25 cellular contexts compared by ENCODE assay signal in the genomic region with DNA sequence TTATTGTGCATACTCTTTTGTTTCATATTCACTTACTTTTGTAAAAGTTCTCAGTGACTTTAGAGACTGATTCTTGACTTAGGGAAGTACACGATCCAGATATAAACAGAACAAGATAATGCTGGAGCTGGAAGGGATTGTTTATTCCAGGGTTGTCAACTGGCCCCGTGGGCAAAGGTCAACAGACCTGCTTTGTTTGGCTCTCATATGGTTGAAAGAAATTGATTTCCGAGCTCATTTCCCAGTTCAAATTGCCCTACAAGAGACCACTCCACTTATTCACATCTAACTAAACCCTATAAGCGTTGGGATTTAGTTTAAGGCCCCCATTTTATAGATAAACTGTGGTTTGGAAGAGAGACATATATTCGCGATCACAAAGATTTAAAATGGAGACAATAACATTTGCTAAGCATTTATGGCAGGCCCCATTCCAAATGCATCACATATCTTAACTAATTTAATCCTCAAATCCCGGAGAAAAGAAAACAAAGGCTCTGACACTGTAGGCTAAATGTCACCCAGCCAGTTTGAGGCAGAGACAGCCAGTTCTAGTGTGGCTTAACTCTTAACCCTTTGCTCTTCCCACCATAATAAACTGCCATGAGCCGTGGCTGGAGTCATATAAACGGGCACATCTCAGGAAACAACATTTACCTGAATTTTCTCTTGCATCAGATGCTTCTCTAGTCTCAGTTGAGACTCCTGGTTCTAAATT. TPM values are rescaled to one million over a fixed set of nuclear protein-coding genes. Genes with fewer than 3 reads are reported as not detected.
A peak's percentile ranks its signal among the peaks of the same experiment; 100 is the strongest.
DNase-seq lines count a peak whose midpoint lies in the region; ATAC-seq and TF ChIP-seq lines count a peak whose summit lies in the region.
"Had no signal": no experiment of that assay in that cellular context is flagged by ENCODE, and none has a peak within 500 bp of the region (broad histone marks: within the 10 kb centered on the region; RNA-seq: fewer than 3 reads in every experiment).

No MANE protein-coding gene starts in this region.

- no peak for TF ChIP-seq POLR2A in esophagus muscularis mucosa (IDR thresholded peaks at IDR 0.05; ENCODE audit: low read depth)
- no peak for TF ChIP-seq POLR2A in transverse colon (IDR thresholded peaks at IDR 0.05)

- H3K36me3 ChIP-seq in HUES48 (ENCODE audit: control insufficient read depth, insufficient read depth, low read length): no peaks in the 10 kb centered on the region
- no peaks in the 10 kb centered on the region for H3K36me3 ChIP-seq in esophagus muscularis mucosa
- no peaks in the 10 kb centered on the region for H3K36me3 ChIP-seq in muscle layer of duodenum (ENCODE audit: control insufficient read depth in 1 of 2, insufficient read depth in 2 of 2, low read length in 2 of 2)
- H3K36me3 ChIP-seq in transverse colon: no peaks in the 10 kb centered on the region
- H3K36me3 ChIP-seq in mammary epithelial cell (ENCODE audit: insufficient read depth, low read length): no peaks in the 10 kb centered on the region
- H3K36me3 ChIP-seq: left lung had no signal

- H3K9ac ChIP-seq in HUES48 (ENCODE audit: low read depth, low read length) (no peak overlapping the region), mammary epithelial cell (ENCODE audit: insufficient read depth, low read length) (no peak overlapping the region)

- TF ChIP-seq CTCF in esophagus muscularis mucosa (IDR thresholded peaks at IDR 0.05) (no peak), transverse colon (IDR thresholded peaks at IDR 0.05) (no peak), mammary epithelial cell (conservative IDR thresholded peaks at IDR 0.05 in 1 of 2, IDR thresholded peaks at IDR 0.05 in 1 of 2; ENCODE audit: extremely low read depth in 1 of 2, insufficient read depth in 1 of 2, low read depth in 1 of 2, low read length in 2 of 2) (no peak)

- ATAC-seq in GM18873 (IDR thresholded peaks at IDR 0.05; ENCODE audit: low FRiP score, unreplicated experiment): no peak
- ATAC-seq: activated CD4-positive, CD25-positive, alpha-beta regulatory T cell treated with anti-CD3 and anti-CD28 coated beads, Interleukin-2, amount 50 U/mL, for 24 hours; K562; left lung had no signal

- dilution Hi-C loops in mammary epithelial cell (cut with HindIII; ENCODE audit: low sequenced_read_pairs): no loop called here

- BruUV-seq in mammary epithelial cell (replicated peaks; lab: Mats Ljungman, UMichigan): no TSS peak

- intact Hi-C loops in esophagus muscularis mucosa (cut with DNase I): no loop called here
- intact Hi-C loops in transverse colon (cut with DNase I; ENCODE audit: low total_unique reads): no loop called here
- intact Hi-C loops in mammary epithelial cell (cut with micrococcal nuclease): no loop called here

- no peaks in the 10 kb centered on the region for H3K27me3 ChIP-seq in HUES48 (ENCODE audit: control insufficient read depth, insufficient read depth, low read length)
- no peaks in the 10 kb centered on the region for H3K27me3 ChIP-seq in esophagus muscularis mucosa
- no peaks in the 10 kb centered on the region for H3K27me3 ChIP-seq in muscle layer of duodenum (ENCODE audit: low read depth, low read length)
- H3K27me3 ChIP-seq in transverse colon: no peaks in the 10 kb centered on the region
- no peaks in the 10 kb centered on the region for H3K27me3 ChIP-seq in mammary epithelial cell (ENCODE audit: insufficient read depth, low read length)
- H3K27me3 ChIP-seq: left lung had no signal

- in situ Hi-C loops in transverse colon (cut with MboI; ENCODE audit: low pct_ligation_motif_present in 1 of 4, low pct_unique_long_range_greater_than_20kb in 1 of 4, low sequenced_read_pairs in 3 of 4): no loop called here
- in situ Hi-C loops in mammary epithelial cell (cut with MboI; ENCODE audit: low sequenced_read_pairs in 2 of 2): no loop called here

- H3K4me1 ChIP-seq in HUES48 (ENCODE audit: control insufficient read depth, insufficient read depth, low read length) (no peaks in the 10 kb centered on the region), esophagus muscularis mucosa (peaks cover 0 to 39% (median 23%) of the 10 kb centered on the region in 4 donors), muscle layer of duodenum (ENCODE audit: control insufficient read depth in 1 of 2, insufficient read depth in 2 of 2, low read length in 2 of 2) (peaks cover 13 to 26% of the 10 kb centered on the region in 2 donors), transverse colon (peaks cover 21 to 67% (median 40%) of the 10 kb centered on the region in 4 donors), mammary epithelial cell (ENCODE audit: insufficient read depth, low read length) (peaks cover 38% of the 10 kb centered on the region)

- DNase-seq in esophagus muscularis mucosa (ENCODE audit: extremely low spot score) (peak; percentile 17), transverse colon (peak; percentile 44), Kasumi-1 (lab: John Stamatoyannopoulos, UW) (no peak), mammary epithelial cell (no peak)
- DNase-seq: activated CD4-positive, alpha-beta memory T cell treated with anti-CD3 and anti-CD28 coated beads for 36 hours; activated CD8-positive, alpha-beta memory T cell treated with anti-CD3 and anti-CD28 coated beads, Interleukin-2, amount 50 U/mL, for 48 hours; activated effector memory CD4-positive, alpha-beta T cell treated with Interleukin-2 at 50 U/mL for 16 hours; activated naive CD8-positive, alpha-beta T cell treated with anti-CD3 and anti-CD28 coated beads, Interleukin-2, amount 10 ng/mL, durations not matched to agents 7 days and 5 days; foreskin melanocyte; left lung; NCI-H1436; NCI-H524 treated with DMSO at 0.1 percent for 48 hours; nucleus accumbens; stimulated activated CD4-positive, alpha-beta T cell treated with anti-CD3 and anti-CD28 coated beads, Interleukin-2, amount 100 ng/mL, for 24 hours; T-helper 1 cell had no signal

- no peak overlapping the region for H3K4me3 ChIP-seq in HUES48 (ENCODE audit: low read depth, low read length)
- H3K4me3 ChIP-seq in esophagus muscularis mucosa: no peak overlapping the region
- H3K4me3 ChIP-seq in muscle layer of duodenum (ENCODE audit: low read depth in 1 of 2, low read length in 2 of 2): no peak overlapping the region
- H3K4me3 ChIP-seq in transverse colon: no peak overlapping the region
- no peak overlapping the region for H3K4me3 ChIP-seq in mammary epithelial cell (replicated peaks in 1 of 3; ENCODE audit: insufficient read depth in 1 of 3, low read depth in 2 of 3, low read length in 3 of 3)
- H3K4me3 ChIP-seq: K562, left lung, skin epidermis had no signal

- CTCF ChIA-PET in mammary epithelial cell (lab: Charles Lee; ENCODE audit: low non-redundant PET): no interaction called here

- H3K9me3 ChIP-seq in HUES48 (ENCODE audit: control insufficient read depth, insufficient read depth, low read length) (no peaks in the 10 kb centered on the region), esophagus muscularis mucosa (no peaks in the 10 kb centered on the region), muscle layer of duodenum (ENCODE audit: control insufficient read depth in 1 of 2, low read length in 2 of 2) (no peaks in the 10 kb centered on the region), transverse colon (no peaks in the 10 kb centered on the region), mammary epithelial cell (replicated peaks; ENCODE audit: insufficient read depth, low read length) (no peaks in the 10 kb centered on the region)
- H3K9me3 ChIP-seq: left lung had no signal

- no peak overlapping the region for H3K4me2 ChIP-seq in mammary epithelial cell (ENCODE audit: insufficient read depth, low read depth, low read length)

- TF ChIP-seq EP300 in esophagus muscularis mucosa (IDR thresholded peaks at IDR 0.05) (no peak), transverse colon (IDR thresholded peaks at IDR 0.05; ENCODE audit: low read depth) (no peak)

- H2AFZ ChIP-seq in mammary epithelial cell (ENCODE audit: low read depth, low read length): no peak overlapping the region

- 59% methylated on average over 9 of the region's 9 CpGs for whole genome bisulfite sequencing in esophagus muscularis mucosa
- 36 to 40% methylated on average over 7 to 9 of the region's 9 CpGs for WGBS in transverse colon (ENCODE audit: low coverage in 1 of 2), 2 donors
- WGBS in mammary epithelial cell (ENCODE audit: low coverage, missing lambda C conversion rate): 85% methylated on average over 9 of the region's 9 CpGs

- H3K27ac ChIP-seq in HUES48 (ENCODE audit: low read depth, low read length) (peak overlapping the region; percentile 44), esophagus muscularis mucosa (replicated peaks in 1 of 4) (no peak overlapping the region), muscle layer of duodenum (ENCODE audit: low read length) (peak overlapping the region; percentile 2), transverse colon (peak overlapping the region; percentile 67 to 80 (median 73)), mammary epithelial cell (ENCODE audit: insufficient read depth, low read depth, low read length) (no peak overlapping the region)
- H3K27ac ChIP-seq: left lung had no signal

- no peaks in the 10 kb centered on the region for H3K79me2 ChIP-seq in mammary epithelial cell (ENCODE audit: insufficient read depth, low read length)

- H4K20me1 ChIP-seq in mammary epithelial cell (ENCODE audit: insufficient read depth, low read length): no peaks in the 10 kb centered on the region

RNA-seq across cellular contexts. Expression of gene REG4, which starts 20.6 kb away (rescaled TPM):
- not detected for total RNA-seq in esophagus muscularis mucosa
- total RNA-seq in transverse colon: 10 to 100 TPM in 1 of 4 donors, 1 to 10 TPM in 1, under 1 TPM in 1, not detected in 1; 0.48 to 11.9 (median 3.2) TPM
- total RNA-seq in mammary epithelial cell: not detected
- 0.08 TPM for polyA plus RNA-seq in mammary epithelial cell
- polyA minus RNA-seq in mammary epithelial cell: not detected
- total RNA-seq: activated CD4-positive, alpha-beta memory T cell treated with anti-CD3 and anti-CD28 coated beads for 36 hours; cerebellum; epithelial cell of proximal tubule; K562; left lung; SK-MEL-5 had no signal
- polyA plus RNA-seq: K562 had no signal

RNA-seq across cellular contexts. Expression of gene HMGCS2, which starts 21.9 kb away (rescaled TPM):
- 1 to 10 TPM in 1 of 4 donors, under 1 TPM in 1, not detected in 2; 0.83 to 1.1 TPM for total RNA-seq in esophagus muscularis mucosa
- 1,000 to 10,000 TPM in 1 of 4 donors, 100 to 1,000 TPM in 2, 10 to 100 TPM in 1; 24.7 to 1,050 (median 278) TPM for total RNA-seq in transverse colon
- total RNA-seq in mammary epithelial cell: not detected
- not detected for polyA plus RNA-seq in mammary epithelial cell
- not detected for polyA minus RNA-seq in mammary epithelial cell
- total RNA-seq: activated CD4-positive, alpha-beta memory T cell treated with anti-CD3 and anti-CD28 coated beads for 36 hours; activated naive CD8-positive, alpha-beta T cell treated with anti-CD3 and anti-CD28 coated beads, Interleukin-2, amount 10 ng/mL, durations not matched to agents 7 days and 5 days; epithelial cell of proximal tubule; mononuclear cell; SK-MEL-5 had no signal
- polyA plus RNA-seq: K562 had no signal

Comparison
In these comparisons a context has a peak if more than half of its experiments do, and no peak if none do; other contexts are left out.
1. H3K27ac ChIP-seq: peak in HUES48 (single experiment), muscle layer of duodenum (single experiment) and transverse colon (4 of 4); none in esophagus muscularis mucosa (0 of 4) and mammary epithelial cell (single experiment).
2. DNase-seq: peak in esophagus muscularis mucosa (single experiment) and transverse colon (single experiment); none in Kasumi-1 (0 of 2) and mammary epithelial cell (single experiment).
3. RNA of gene HMGCS2, which starts 21.9 kb away (total RNA-seq): 24.7 to 1,050 TPM in transverse colon; 0.83 to 1.1 TPM in esophagus muscularis mucosa and not detected in mammary epithelial cell; every median in the first group is over 10 times any median in the second.